18 cellular contexts compared by ENCODE assay signal in the genomic region with DNA sequence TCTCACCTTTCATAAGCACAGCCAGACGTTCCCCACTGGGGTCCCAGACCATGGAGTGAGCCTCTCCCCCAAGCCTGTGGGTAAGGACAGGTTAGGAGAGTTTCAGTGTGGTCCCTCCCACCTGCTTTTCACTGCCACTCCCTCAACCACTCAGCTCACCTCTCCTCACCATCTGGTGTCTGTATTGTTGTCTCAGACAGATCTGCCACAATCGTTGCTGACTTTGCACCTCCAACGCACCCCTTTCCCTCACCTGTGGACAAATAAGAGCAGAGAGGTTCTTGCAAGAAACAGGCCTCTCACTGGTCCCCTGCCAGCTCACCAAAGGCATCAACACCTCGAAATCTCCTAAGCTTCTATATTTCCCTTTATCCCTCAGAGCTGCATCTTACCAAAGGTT. TPM values are rescaled to one million over a fixed set of nuclear protein-coding genes. Genes with fewer than 3 reads are reported as not detected.
DNase-seq lines count a peak whose midpoint lies in the region; ATAC-seq and TF ChIP-seq lines count a peak whose summit lies in the region.
"Had no signal": no experiment of that assay in that cellular context is flagged by ENCODE, and none has a peak within 500 bp of the region (broad histone marks: within the 10 kb centered on the region; RNA-seq: fewer than 3 reads in every experiment).

No MANE protein-coding gene starts in this region.

- H3K4me1 ChIP-seq in BLaER1 (no peaks in the 10 kb centered on the region), DND-41 (ENCODE audit: insufficient read depth, low read length) (peaks cover 4% of the 10 kb centered on the region; the same call in 1 of the 2 replicates), spleen (peaks cover 0 to 5% (median 2%) of the 10 kb centered on the region in 6 donors)
- H3K4me1 ChIP-seq: SJCRH30 had no signal

- peaks cover 87% of the 10 kb centered on the region for H3K36me3 ChIP-seq in BLaER1
- H3K36me3 ChIP-seq in DND-41 (ENCODE audit: insufficient read depth, low read length): peaks cover 63% of the 10 kb centered on the region
- peaks cover 4 to 98% (median 71%) of the 10 kb centered on the region in 6 donors for H3K36me3 ChIP-seq in spleen
- H3K36me3 ChIP-seq: SJCRH30 had no signal

- no peak overlapping the region for H3K27ac ChIP-seq in BLaER1
- H3K27ac ChIP-seq in DND-41 (ENCODE audit: low read length): no peak overlapping the region
- H3K27ac ChIP-seq in spleen: no peak overlapping the region
- H3K27ac ChIP-seq: SJCRH30 had no signal

- H3K4me2 ChIP-seq in BLaER1 (no peak overlapping the region), DND-41 (ENCODE audit: insufficient read depth, low read length) (no peak overlapping the region)

- H3K27ac Mint-ChIP-seq in T-helper 17 cell (peak overlapping the region; percentile 27), glutamatergic neuron (ENCODE audit: unreplicated experiment) (peak overlapping the region; percentile 52)
- H3K27ac Mint-ChIP-seq: CD4-positive, alpha-beta T cell had no signal

- no peaks in the 10 kb centered on the region for H3K27me3 Mint-ChIP-seq in T-helper 17 cell
- H3K27me3 Mint-ChIP-seq in glutamatergic neuron (ENCODE audit: unreplicated experiment): peaks cover 5% of the 10 kb centered on the region
- H3K27me3 Mint-ChIP-seq: CD4-positive, alpha-beta T cell; IgD-negative memory B cell had no signal

- H3K36me3 Mint-ChIP-seq in T-helper 17 cell (ENCODE audit: low read depth) (peaks cover 5% of the 10 kb centered on the region), glutamatergic neuron (ENCODE audit: unreplicated experiment) (no peaks in the 10 kb centered on the region)

- H3K27me3 ChIP-seq in BLaER1 (no peaks in the 10 kb centered on the region), DND-41 (ENCODE audit: insufficient read depth, low read length, poor library complexity) (no peaks in the 10 kb centered on the region), spleen (replicated peaks in 1 of 7) (no peaks in the 10 kb centered on the region)
- H3K27me3 ChIP-seq: SJCRH30 had no signal

- H3K79me2 ChIP-seq in DND-41 (ENCODE audit: insufficient read depth, low read length): peaks cover 6% of the 10 kb centered on the region; the same call in 1 of the 2 replicates

- H3K9ac ChIP-seq in BLaER1 (0 out of 2 replicates have a peak overlapping the region, but pooled peaks have one; percentile 1), DND-41 (ENCODE audit: low read depth, low read length) (no peak overlapping the region)

- intact Hi-C loops in spleen (cut with DNase I; ENCODE audit: low total_unique reads): no loop called here

- ATAC-seq in DND-41 (ENCODE audit: insufficient read depth, low read depth) (0 out of 3 replicates have a peak, but pooled peaks have one; percentile 10), T-helper 17 cell (no peak), GM21360 (IDR thresholded peaks at IDR 0.05; ENCODE audit: unreplicated experiment) (no peak)

- H3K4me1 Mint-ChIP-seq in T-helper 17 cell (peaks cover 4% of the 10 kb centered on the region), glutamatergic neuron (ENCODE audit: low read depth, unreplicated experiment) (no peaks in the 10 kb centered on the region)
- H3K4me1 Mint-ChIP-seq: H9 had no signal

- no peak overlapping the region for H3K4me3 Mint-ChIP-seq in T-helper 17 cell
- no peak overlapping the region for H3K4me3 Mint-ChIP-seq in glutamatergic neuron (ENCODE audit: unreplicated experiment)
- H3K4me3 Mint-ChIP-seq: CD4-positive, alpha-beta T cell; H9 had no signal

- H2AFZ ChIP-seq in DND-41 (ENCODE audit: low read depth, low read length): no peak overlapping the region

- H3K4me3 ChIP-seq in BLaER1: no peak overlapping the region
- no peak overlapping the region for H3K4me3 ChIP-seq in DND-41 (ENCODE audit: low read depth in 1 of 2, low read length in 2 of 2)
- H3K4me3 ChIP-seq in spleen: no peak overlapping the region
- H3K4me3 ChIP-seq: SJCRH30 had no signal

- TF ChIP-seq CTCF in DND-41 (IDR thresholded peaks at IDR 0.05; ENCODE audit: borderline replicate concordance, extremely low read depth, low read length, poor library complexity, severe bottlenecking): no peak
- TF ChIP-seq CTCF in glutamatergic neuron (IDR thresholded peaks at IDR 0.05; ENCODE audit: partially characterized antibody, unreplicated experiment): no peak
- TF ChIP-seq CTCF in spleen (IDR thresholded peaks at IDR 0.05 in 8 of 11, conservative IDR thresholded peaks at IDR 0.05 in 3 of 11): no peak

- H4K20me1 ChIP-seq in BLaER1 (no peaks in the 10 kb centered on the region; the same call in 1 of the 2 replicates), DND-41 (ENCODE audit: insufficient read depth, low read length) (peaks cover 6% of the 10 kb centered on the region; the same call in 1 of the 2 replicates)

- peaks cover 1% of the 10 kb centered on the region for H3K9me3 Mint-ChIP-seq in glutamatergic neuron (ENCODE audit: unreplicated experiment)
- H3K9me3 Mint-ChIP-seq: CD4-positive, alpha-beta T cell; H9; IgD-negative memory B cell had no signal

- DNase-seq in DND-41 (no peak), T-helper 17 cell (no peak), glutamatergic neuron (no peak), MV-4-11 (lab: John Stamatoyannopoulos, UW) (no peak), spleen (no peak)
- DNase-seq: ACHN; CD4-positive, alpha-beta T cell; H9; NCI-H146; NCI-H2081 treated with DMSO at 0.1 percent for 48 hours; NCI-H226; NCI-H526 treated with DMSO at 0.1 percent for 48 hours; OCI-M1; SJCRH30 had no signal

- WGBS in spleen, 5 donors: 72 to 86% (median 84%) methylated on average over 4 of the region's 4 CpGs

- H3K9me3 ChIP-seq in BLaER1 (no peaks in the 10 kb centered on the region), DND-41 (ENCODE audit: insufficient read depth, low read length, severe bottlenecking) (no peaks in the 10 kb centered on the region), T-helper 17 cell (ENCODE audit: control insufficient read depth, low read length, poor library complexity, severe bottlenecking) (no peaks in the 10 kb centered on the region), spleen (no peaks in the 10 kb centered on the region)
- H3K9me3 ChIP-seq: SJCRH30 had no signal

- no peak for TF ChIP-seq POLR2A in spleen (IDR thresholded peaks at IDR 0.05)

RNA-seq across cellular contexts. Expression of gene MYG1, which starts 8.8 kb away (rescaled TPM):
- 10 to 100 TPM; 30.6 to 32.5 TPM for total RNA-seq in T-helper 17 cell
- 66.1 TPM for total RNA-seq in glutamatergic neuron (ENCODE audit: unreplicated experiment)
- total RNA-seq in spleen: 10 to 100 TPM; 31.1 to 53.3 (median 34.9) TPM
- 10 to 100 TPM; 56.6 to 79.2 (median 76.0) TPM for polyA plus RNA-seq in spleen

RNA-seq across cellular contexts. Expression of gene PFDN5, which starts 12.9 kb away (rescaled TPM):
- 100 to 1,000 TPM; 566 to 600 TPM for total RNA-seq in T-helper 17 cell
- 292 TPM for total RNA-seq in glutamatergic neuron (ENCODE audit: unreplicated experiment)
- total RNA-seq in spleen: 100 to 1,000 TPM; 399 to 795 (median 497) TPM
- polyA plus RNA-seq in spleen: 1,000 to 10,000 TPM; 1,813 to 2,525 (median 1,837) TPM

RNA-seq across cellular contexts. Expression of gene AAAS, which starts 13.1 kb away (rescaled TPM):
- total RNA-seq in T-helper 17 cell (10 to 100 TPM; 31.2 to 31.8 TPM), glutamatergic neuron (ENCODE audit: unreplicated experiment) (57.5 TPM), spleen (10 to 100 TPM; 39.3 to 67.9 (median 49.7) TPM)
- 10 to 100 TPM; 32.4 to 42.4 (median 33.5) TPM for polyA plus RNA-seq in spleen

RNA-seq across cellular contexts. Expression of gene SP7, which starts 27.9 kb away (rescaled TPM):
- not detected for total RNA-seq in T-helper 17 cell
- total RNA-seq in glutamatergic neuron (ENCODE audit: unreplicated experiment): not detected
- total RNA-seq in spleen: not detected
- polyA plus RNA-seq in spleen: not detected
- total RNA-seq: H9, HT1080, SJCRH30 had no signal
- polyA plus RNA-seq: IgD-negative memory B cell had no signal

RNA-seq across cellular contexts. Expression of gene ESPL1, which starts 40.2 kb away (rescaled TPM):
- under 1 TPM; 0.30 to 0.83 TPM for total RNA-seq in T-helper 17 cell
- 5.1 TPM for total RNA-seq in glutamatergic neuron (ENCODE audit: unreplicated experiment)
- total RNA-seq in spleen: 1 to 10 TPM; 1.7 to 7.2 (median 4.7) TPM
- polyA plus RNA-seq in spleen: 1 to 10 TPM in 1 of 3 donors, under 1 TPM in 2; 0.85 to 1.9 (median 0.93) TPM
- polyA plus RNA-seq: IgD-negative memory B cell had no signal
